ENCODE assay signal across 2 cellular contexts in genomic region chr11:61838921-61839320, GRCh38.
TF ChIP-seq lines count a peak whose summit lies in the region.

No MANE protein-coding gene starts in this region.

TF ChIP-seq in WTC11, 78 proteins besides CTCF, POLR2A, EP300 and RAD21:
- TF ChIP-seq, protein P1, sequence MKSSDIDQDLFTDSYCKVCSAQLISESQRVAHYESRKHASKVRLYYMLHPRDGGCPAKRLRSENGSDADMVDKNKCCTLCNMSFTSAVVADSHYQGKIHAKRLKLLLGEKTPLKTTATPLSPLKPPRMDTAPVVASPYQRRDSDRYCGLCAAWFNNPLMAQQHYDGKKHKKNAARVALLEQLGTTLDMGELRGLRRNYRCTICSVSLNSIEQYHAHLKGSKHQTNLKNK (CRISPR knock-in tag; IDR thresholded peaks at IDR 0.05), result no peak
- no peak for TF ChIP-seq E2F4 (CRISPR knock-in tag; IDR thresholded peaks at IDR 0.05; ENCODE audit: borderline replicate concordance, low read depth)
- TF ChIP-seq, protein P2, sequence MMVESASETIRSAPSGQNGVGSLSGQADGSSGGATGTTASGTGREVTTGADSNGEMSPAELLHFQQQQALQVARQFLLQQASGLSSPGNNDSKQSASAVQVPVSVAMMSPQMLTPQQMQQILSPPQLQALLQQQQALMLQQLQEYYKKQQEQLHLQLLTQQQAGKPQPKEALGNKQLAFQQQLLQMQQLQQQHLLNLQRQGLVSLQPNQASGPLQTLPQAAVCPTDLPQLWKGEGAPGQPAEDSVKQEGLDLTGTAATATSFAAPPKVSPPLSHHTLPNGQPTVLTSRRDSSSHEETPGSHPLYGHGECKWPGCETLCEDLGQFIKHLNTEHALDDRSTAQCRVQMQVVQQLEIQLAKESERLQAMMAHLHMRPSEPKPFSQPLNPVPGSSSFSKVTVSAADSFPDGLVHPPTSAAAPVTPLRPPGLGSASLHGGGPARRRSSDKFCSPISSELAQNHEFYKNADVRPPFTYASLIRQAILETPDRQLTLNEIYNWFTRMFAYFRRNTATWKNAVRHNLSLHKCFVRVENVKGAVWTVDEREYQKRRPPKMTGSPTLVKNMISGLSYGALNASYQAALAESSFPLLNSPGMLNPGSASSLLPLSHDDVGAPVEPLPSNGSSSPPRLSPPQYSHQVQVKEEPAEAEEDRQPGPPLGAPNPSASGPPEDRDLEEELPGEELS (CRISPR knock-in tag; IDR thresholded peaks at IDR 0.05), result no peak
- no peak for TF ChIP-seq RELA (CRISPR knock-in tag; IDR thresholded peaks at IDR 0.05; ENCODE audit: borderline replicate concordance)
TF ChIP-seq in WTC11: peak in this region for 0.

TF ChIP-seq in GM23338, 12 proteins besides CTCF, POLR2A, EP300 and RAD21:
- TF ChIP-seq ETS1 (IDR thresholded peaks at IDR 0.05) (no peak), POLR2AphosphoS5 (IDR thresholded peaks at IDR 0.05; ENCODE audit: low read depth) (no peak), ZNF462 (CRISPR knock-in tag; IDR thresholded peaks at IDR 0.05) (no peak)
